Comparison of ENCODE assay signal across 10 cellular contexts in the genomic region with DNA sequence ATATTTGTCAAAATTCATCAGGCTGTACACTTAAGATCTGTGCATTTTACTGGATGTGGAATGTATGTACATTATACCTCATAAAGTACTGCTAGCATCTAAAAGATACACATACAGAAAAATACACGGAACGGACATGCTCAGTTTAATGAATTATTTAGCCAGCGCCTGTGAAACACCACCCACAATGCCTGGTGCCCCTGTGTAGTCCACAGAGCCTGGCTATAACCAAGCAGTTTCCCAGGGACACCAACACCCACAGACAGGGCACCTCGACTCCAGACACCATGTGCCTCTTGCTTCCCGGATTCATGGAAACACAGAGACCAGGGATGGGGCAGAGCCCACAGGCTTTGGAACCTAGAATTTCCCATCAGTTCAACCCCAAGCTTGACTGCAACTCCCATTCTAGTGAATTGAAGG. TPM values are rescaled to one million over a fixed set of nuclear protein-coding genes. Genes with fewer than 3 reads are reported as not detected.
DNase-seq lines count a peak whose midpoint lies in the region; ATAC-seq and TF ChIP-seq lines count a peak whose summit lies in the region.
"Had no signal": no experiment of that assay in that cellular context is flagged by ENCODE, and none has a peak within 500 bp of the region (broad histone marks: within the 10 kb centered on the region; RNA-seq: fewer than 3 reads in every experiment).

No MANE protein-coding gene starts in this region.

- no peaks in the 10 kb centered on the region for H3K27me3 ChIP-seq in psoas muscle (ENCODE audit: insufficient read depth in 3 of 3, low read length in 2 of 3)

- peak; percentile 25 for ATAC-seq in GM18868 (IDR thresholded peaks at IDR 0.05; ENCODE audit: unreplicated experiment)
- peak; percentile 19 for ATAC-seq in HG03097 (IDR thresholded peaks at IDR 0.05; ENCODE audit: low FRiP score, unreplicated experiment)
- no peak for ATAC-seq in psoas muscle

- peak overlapping the region; percentile 46 for H3K4me3 ChIP-seq in psoas muscle

- H3K9me3 ChIP-seq in psoas muscle, result no peaks in the 10 kb centered on the region

- peaks cover 30% of the 10 kb centered on the region for H3K4me1 ChIP-seq in psoas muscle

- intact Hi-C loops in psoas muscle (cut with DNase I), result no loop called here

- H3K27ac ChIP-seq in cingulate gyrus (ENCODE audit: low read depth, low read length) (peak overlapping the region; percentile 61), psoas muscle (peak overlapping the region; percentile 67)

- DNase-seq in psoas muscle (no peak), SKM-1 (lab: John Stamatoyannopoulos, UW; ENCODE audit: unreplicated experiment) (no peak), EL (no peak), inferior parietal cortex (ENCODE audit: extremely low spot score) (no peak), AML-193 (lab: John Stamatoyannopoulos, UW) (no peak)

- TF ChIP-seq CTCF in psoas muscle (IDR thresholded peaks at IDR 0.05), result no peak

- WGBS in psoas muscle, 3 donors, result 31 to 48% (median 38%) methylated on average over 5 of the region's 5 CpGs

- no peaks in the 10 kb centered on the region for H3K36me3 ChIP-seq in psoas muscle (ENCODE audit: insufficient read depth in 1 of 2, low read depth in 1 of 2)

RNA-seq across cellular contexts. Expression of a gene that starts 17.4 kb away (rescaled TPM):
- total RNA-seq in psoas muscle, result under 1 TPM in 3 of 4 donors, not detected in 1; 0.36 to 0.74 (median 0.58) TPM
- polyA plus RNA-seq in psoas muscle, result 10 to 100 TPM in 1 of 3 donors, under 1 TPM in 1, not detected in 1; 0.25 to 15.5 TPM
- total RNA-seq: HT1080 had no signal

RNA-seq across cellular contexts. Expression of a gene that starts 30.7 kb away (rescaled TPM):
- total RNA-seq in psoas muscle, result 1,000 to 10,000 TPM in 1 of 4 donors, 100 to 1,000 TPM in 2, 10 to 100 TPM in 1; 56.5 to 1,905 (median 378) TPM
- 100 to 1,000 TPM; 296 to 849 (median 675) TPM for polyA plus RNA-seq in psoas muscle

RNA-seq across cellular contexts. Expression of a gene that starts 57.0 kb away (rescaled TPM):
- not detected for total RNA-seq in psoas muscle
- not detected for polyA plus RNA-seq in psoas muscle
- total RNA-seq: fibroblast of villous mesenchyme, HT1080 had no signal

Comparison
In these comparisons a context has a peak if more than half of its experiments do, and no peak if none do; other contexts are left out.
1. ATAC-seq: peak in GM18868 (single experiment) and HG03097 (single experiment); none in psoas muscle (0 of 4).